1 cellular context compared by ENCODE assay signal in the genomic region with DNA sequence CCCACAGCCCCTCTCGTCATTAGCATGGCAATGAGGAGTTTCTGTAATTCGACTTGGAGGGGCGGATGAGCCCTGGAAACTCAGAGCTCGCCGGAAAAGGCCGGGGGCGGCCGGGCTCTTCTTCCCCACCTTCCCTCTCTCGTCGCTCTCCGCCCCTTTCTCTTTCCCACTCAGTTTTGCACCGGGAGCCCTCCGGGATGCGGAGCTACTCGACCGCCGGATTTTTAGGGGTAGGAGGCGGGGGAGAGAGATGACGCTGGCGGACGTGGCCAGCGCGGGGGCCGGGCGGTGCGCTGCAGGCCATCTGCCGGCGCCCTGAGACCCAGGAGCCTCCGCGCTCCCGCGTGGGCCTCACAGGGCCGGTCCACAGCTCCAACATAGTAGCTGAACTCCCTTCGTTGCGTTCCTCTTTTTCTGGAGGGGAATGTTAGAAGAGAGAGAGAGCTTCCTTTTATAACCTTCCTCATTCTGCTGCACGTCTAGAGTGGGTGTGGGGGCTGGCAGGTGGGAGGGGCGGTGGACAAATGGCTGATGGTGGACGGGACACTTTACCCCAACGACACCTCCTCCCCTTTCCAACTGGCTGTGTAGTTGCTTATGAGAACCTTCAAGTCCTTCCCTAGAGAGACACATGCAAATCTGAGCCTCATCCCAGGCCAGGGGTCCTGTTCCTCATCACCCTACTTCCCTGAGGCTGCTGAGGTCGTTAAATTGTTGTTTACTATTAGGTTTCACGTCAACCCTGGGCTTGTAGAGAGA.
TF ChIP-seq lines count a peak whose summit lies in the region.

No MANE protein-coding gene starts in this region.

TF ChIP-seq in IMR-90, 13 proteins besides CTCF, POLR2A, EP300 and RAD21:
- TF ChIP-seq, protein P1, sequence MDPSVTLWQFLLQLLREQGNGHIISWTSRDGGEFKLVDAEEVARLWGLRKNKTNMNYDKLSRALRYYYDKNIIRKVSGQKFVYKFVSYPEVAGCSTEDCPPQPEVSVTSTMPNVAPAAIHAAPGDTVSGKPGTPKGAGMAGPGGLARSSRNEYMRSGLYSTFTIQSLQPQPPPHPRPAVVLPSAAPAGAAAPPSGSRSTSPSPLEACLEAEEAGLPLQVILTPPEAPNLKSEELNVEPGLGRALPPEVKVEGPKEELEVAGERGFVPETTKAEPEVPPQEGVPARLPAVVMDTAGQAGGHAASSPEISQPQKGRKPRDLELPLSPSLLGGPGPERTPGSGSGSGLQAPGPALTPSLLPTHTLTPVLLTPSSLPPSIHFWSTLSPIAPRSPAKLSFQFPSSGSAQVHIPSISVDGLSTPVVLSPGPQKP (IDR thresholded peaks at IDR 0.05; ENCODE audit: borderline replicate concordance, low read depth, low read length), result no peak
- TF ChIP-seq, protein P2, sequence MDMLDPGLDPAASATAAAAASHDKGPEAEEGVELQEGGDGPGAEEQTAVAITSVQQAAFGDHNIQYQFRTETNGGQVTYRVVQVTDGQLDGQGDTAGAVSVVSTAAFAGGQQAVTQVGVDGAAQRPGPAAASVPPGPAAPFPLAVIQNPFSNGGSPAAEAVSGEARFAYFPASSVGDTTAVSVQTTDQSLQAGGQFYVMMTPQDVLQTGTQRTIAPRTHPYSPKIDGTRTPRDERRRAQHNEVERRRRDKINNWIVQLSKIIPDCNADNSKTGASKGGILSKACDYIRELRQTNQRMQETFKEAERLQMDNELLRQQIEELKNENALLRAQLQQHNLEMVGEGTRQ (IDR thresholded peaks at IDR 0.05; ENCODE audit: low read depth, low read length), result no peak
- TF ChIP-seq MXI1 (IDR thresholded peaks at IDR 0.05; ENCODE audit: borderline replicate concordance, low read depth, low read length) (peak; percentile 29; the same call in 1 of the 2 replicates), CEBPB (IDR thresholded peaks at IDR 0.05; ENCODE audit: low read depth, low read length) (no peak), MAFK (IDR thresholded peaks at IDR 0.05; ENCODE audit: low read depth, low read length) (no peak), FOS (IDR thresholded peaks at IDR 0.05; ENCODE audit: low read depth, low read length) (no peak), NFE2L2 (IDR thresholded peaks at IDR 0.05; ENCODE audit: low read depth, low read length) (no peak), BHLHE40 (IDR thresholded peaks at IDR 0.05; ENCODE audit: low read depth, low read length) (no peak), RCOR1 (IDR thresholded peaks at IDR 0.05; ENCODE audit: insufficient replicate concordance, low read length) (no peak), MAZ (IDR thresholded peaks at IDR 0.05; ENCODE audit: borderline replicate concordance, low read depth, low read length) (0 out of 2 replicates have a peak, but pooled peaks have one; percentile 6), SMC3 (IDR thresholded peaks at IDR 0.05; ENCODE audit: low read depth, low read length) (no peak), CHD1 (IDR thresholded peaks at IDR 0.05; ENCODE audit: low read depth, low read length) (0 out of 2 replicates have a peak, but pooled peaks have one; percentile 40), RFX5 (IDR thresholded peaks at IDR 0.05; ENCODE audit: low read depth, low read length) (no peak)
